Comparison of ENCODE assay signal across 8 cellular contexts in genomic region chr11:68843703-68844312, GRCh38. TPM values are rescaled to one million over a fixed set of nuclear protein-coding genes. Genes with fewer than 3 reads are reported as not detected.
DNase-seq lines count a peak whose midpoint lies in the region; ATAC-seq, FAIRE-seq and TF ChIP-seq lines count a peak whose summit lies in the region.

No MANE protein-coding gene starts in this region.

- 3 to 28% methylated on average over 18 to 27 of the region's 54 CpGs for WGBS in esophagus squamous epithelium, 2 donors
- WGBS in neuronal stem cell (ENCODE audit: extremely low coverage in 2 of 2, insufficient read length in 2 of 2, insufficient replicate concordance in 1 of 2), 2 donors: no CpG with 5 or more reads among the region's 54 CpGs

- no peak overlapping the region for H4K91ac ChIP-seq in neuronal stem cell (ENCODE audit: low read depth, low read length, poor library complexity)

- H3K4me1 ChIP-seq in esophagus squamous epithelium (peaks cover 20 to 66% (median 21%) of the 10 kb centered on the region in 3 donors), neuronal stem cell (ENCODE audit: control insufficient read depth in 2 of 2, insufficient read depth in 1 of 2, low read depth in 1 of 2, low read length in 2 of 2) (peaks cover 10 to 24% of the 10 kb centered on the region in 2 donors), upper lobe of right lung (peaks cover 31% of the 10 kb centered on the region)

- no peak overlapping the region for H2BK15ac ChIP-seq in neuronal stem cell (ENCODE audit: low read length)

- H3K9ac ChIP-seq in neuronal stem cell (ENCODE audit: low read depth, low read length, poor library complexity): peak overlapping the region; percentile 60

- peak; percentile 92 for FAIRE-seq in GM12891 (lab: Jason Lieb, UNC)

- H3K9me3 ChIP-seq in esophagus squamous epithelium: no peaks in the 10 kb centered on the region
- H3K9me3 ChIP-seq in neuronal stem cell (replicated peaks in 1 of 2; ENCODE audit: control insufficient read depth in 2 of 2, insufficient read depth in 1 of 2, low read depth in 1 of 2, low read length in 2 of 2): peaks cover 0 to 6% of the 10 kb centered on the region in 2 donors
- H3K9me3 ChIP-seq in upper lobe of right lung: no peaks in the 10 kb centered on the region

- H2BK12ac ChIP-seq in neuronal stem cell (ENCODE audit: low read length): no peak overlapping the region

- no peak overlapping the region for H3K4ac ChIP-seq in neuronal stem cell (ENCODE audit: low read length)

- peak overlapping the region; percentile 96 for H3K23ac ChIP-seq in neuronal stem cell (ENCODE audit: low read depth, low read length, poor library complexity)

- H3K27ac ChIP-seq in esophagus squamous epithelium (peak overlapping the region; percentile 55 to 96 (median 85)), neuronal stem cell (replicated peaks; ENCODE audit: low read length) (no peak overlapping the region), upper lobe of right lung (no peak overlapping the region)

- no peaks in the 10 kb centered on the region for H3K27me3 ChIP-seq in esophagus squamous epithelium
- peaks cover 41 to 79% (median 74%) of the 10 kb centered on the region in 3 experiments for H3K27me3 ChIP-seq in neuronal stem cell (ENCODE audit: control insufficient read depth in 3 of 3, insufficient read depth in 3 of 3, low read depth in 1 of 3, low read length in 3 of 3)
- no peaks in the 10 kb centered on the region for H3K27me3 ChIP-seq in upper lobe of right lung

- TF ChIP-seq POLR2A in GM12891 (IDR thresholded peaks at IDR 0.05; ENCODE audit: low read depth, low read length) (no peak), esophagus squamous epithelium (IDR thresholded peaks at IDR 0.05) (no peak)

- H2AFZ ChIP-seq in neuronal stem cell (ENCODE audit: low read length): peak overlapping the region; percentile 64

- peak overlapping the region; percentile 89 for H3K14ac ChIP-seq in neuronal stem cell (ENCODE audit: low read length)

- ATAC-seq in HG03097 (IDR thresholded peaks at IDR 0.05; ENCODE audit: low FRiP score, unreplicated experiment) (peak; percentile 44), upper lobe of right lung (peak; percentile 83)

- no peak overlapping the region for H2BK5ac ChIP-seq in neuronal stem cell (ENCODE audit: low read length)

- peaks cover 2% of the 10 kb centered on the region for H3K79me1 ChIP-seq in neuronal stem cell (ENCODE audit: low read depth, low read length)

- intact Hi-C loops in esophagus squamous epithelium (cut with DNase I): no loop called here
- intact Hi-C loops in upper lobe of right lung (cut with DNase I): no loop called here

- H3K18ac ChIP-seq in neuronal stem cell (ENCODE audit: low read length): peak overlapping the region; percentile 38

- H2BK120ac ChIP-seq in neuronal stem cell (ENCODE audit: low read depth, low read length): no peak overlapping the region

- peak overlapping the region; percentile 28 to 98 (median 90) for H3K4me3 ChIP-seq in esophagus squamous epithelium
- no peak overlapping the region for H3K4me3 ChIP-seq in neuronal stem cell (ENCODE audit: low read length in 2 of 2)
- H3K4me3 ChIP-seq in upper lobe of right lung: peak overlapping the region; percentile 94

- TF ChIP-seq CTCF in esophagus squamous epithelium (IDR thresholded peaks at IDR 0.05): peak; percentile 43 to 89 (median 80)
- peak; percentile 66 for TF ChIP-seq CTCF in upper lobe of right lung (IDR thresholded peaks at IDR 0.05)

- H3K4me2 ChIP-seq in neuronal stem cell (ENCODE audit: insufficient read depth, low read length, poor library complexity, severe bottlenecking): no peak overlapping the region

- no peak overlapping the region for H2AK5ac ChIP-seq in neuronal stem cell (ENCODE audit: low read depth, low read length)

- no peak overlapping the region for H4K8ac ChIP-seq in neuronal stem cell (ENCODE audit: low read depth, low read length)

- no peaks in the 10 kb centered on the region for H3K36me3 ChIP-seq in esophagus squamous epithelium
- no peaks in the 10 kb centered on the region for H3K36me3 ChIP-seq in neuronal stem cell (replicated peaks in 1 of 2; ENCODE audit: control insufficient read depth in 2 of 2, insufficient read depth in 2 of 2, low read length in 2 of 2)
- H3K36me3 ChIP-seq in upper lobe of right lung: no peaks in the 10 kb centered on the region

- DNase-seq in GM12891 (ENCODE audit: insufficient read length, low spot score): peak; percentile 71
- peak; percentile 35 for DNase-seq in NCI-H748 treated with DMSO at 0.1 percent for 48 hours (lab: John Stamatoyannopoulos, UW)
- DNase-seq in activated CD8-positive, alpha-beta memory T cell treated with anti-CD3 and anti-CD28 coated beads, Interleukin-2, amount 50 U/mL, for 4 hours: peak; percentile 75
- DNase-seq in esophagus squamous epithelium (lab: John Stamatoyannopoulos, UW): no peak
- no peak for DNase-seq in neuronal stem cell (ENCODE audit: low spot score)
- DNase-seq in upper lobe of right lung: peak; percentile 94
- DNase-seq in cerebellar cortex (ENCODE audit: low spot score): no peak

TF ChIP-seq in GM12891, 5 proteins besides CTCF, POLR2A, EP300 and RAD21:
- no peak for TF ChIP-seq POLR2AphosphoS5 (IDR thresholded peaks at IDR 0.05; ENCODE audit: low read depth, low read length)
- TF ChIP-seq POU2F2 (IDR thresholded peaks at IDR 0.05; ENCODE audit: low read depth, low read length): no peak
- no peak for TF ChIP-seq TAF1 (IDR thresholded peaks at IDR 0.05; ENCODE audit: low read depth, low read length)
- no peak for TF ChIP-seq SPI1 (IDR thresholded peaks at IDR 0.05; ENCODE audit: low read depth, low read length)

RNA-seq across cellular contexts. Expression of gene CPT1A, which starts 2.1 kb away (rescaled TPM):
- 2.4 TPM for polyA plus RNA-seq in GM12891 (2012; ENCODE audit: low read depth, missing spikeins)
- total RNA-seq in esophagus squamous epithelium (10 to 100 TPM; 14.7 to 56.1 (median 27.6) TPM), upper lobe of right lung (76.4 TPM)
- 0.84 TPM for polyA plus RNA-seq in neuronal stem cell (2013, experiment 1 of 2)
- polyA plus RNA-seq in neuronal stem cell (2013, experiment 2 of 2): 0.93 TPM

RNA-seq across cellular contexts. Expression of gene MRPL21, which starts 59.8 kb away (rescaled TPM):
- polyA plus RNA-seq in GM12891 (2012; ENCODE audit: low read depth, missing spikeins): 127 TPM
- total RNA-seq in esophagus squamous epithelium (10 to 100 TPM; 39.7 to 81.5 (median 48.6) TPM), upper lobe of right lung (36.3 TPM)
- polyA plus RNA-seq in neuronal stem cell (2013, experiment 1 of 2): 72.9 TPM
- 67.6 TPM for polyA plus RNA-seq in neuronal stem cell (2013, experiment 2 of 2)

RNA-seq across cellular contexts. Expression of gene IGHMBP2, which starts 59.9 kb away (rescaled TPM):
- polyA plus RNA-seq in GM12891 (2012; ENCODE audit: low read depth, missing spikeins): 6.7 TPM
- total RNA-seq in esophagus squamous epithelium: 10 to 100 TPM in 3 of 4 donors, 1 to 10 TPM in 1; 9.7 to 15.3 (median 12.8) TPM
- polyA plus RNA-seq in neuronal stem cell (2013, experiment 1 of 2): 7.8 TPM
- 7.6 TPM for polyA plus RNA-seq in neuronal stem cell (2013, experiment 2 of 2)
- total RNA-seq in upper lobe of right lung: 20.3 TPM

Comparison
In these comparisons a context has a peak if more than half of its experiments do, and no peak if none do; other contexts are left out.
1. DNase-seq: peak in GM12891 (single experiment), NCI-H748 treated with DMSO at 0.1 percent for 48 hours (single experiment), activated CD8-positive, alpha-beta memory T cell treated with anti-CD3 and anti-CD28 coated beads, Interleukin-2, amount 50 U/mL, for 4 hours (single experiment) and upper lobe of right lung (single experiment); none in esophagus squamous epithelium (single experiment), neuronal stem cell (single experiment) and cerebellar cortex (single experiment).
2. H3K27ac ChIP-seq: peak in esophagus squamous epithelium (4 of 4); none in neuronal stem cell (single experiment) and upper lobe of right lung (single experiment).
3. H3K4me3 ChIP-seq: peak in esophagus squamous epithelium (4 of 4) and upper lobe of right lung (single experiment); none in neuronal stem cell (0 of 2).